In the genomic region with DNA sequence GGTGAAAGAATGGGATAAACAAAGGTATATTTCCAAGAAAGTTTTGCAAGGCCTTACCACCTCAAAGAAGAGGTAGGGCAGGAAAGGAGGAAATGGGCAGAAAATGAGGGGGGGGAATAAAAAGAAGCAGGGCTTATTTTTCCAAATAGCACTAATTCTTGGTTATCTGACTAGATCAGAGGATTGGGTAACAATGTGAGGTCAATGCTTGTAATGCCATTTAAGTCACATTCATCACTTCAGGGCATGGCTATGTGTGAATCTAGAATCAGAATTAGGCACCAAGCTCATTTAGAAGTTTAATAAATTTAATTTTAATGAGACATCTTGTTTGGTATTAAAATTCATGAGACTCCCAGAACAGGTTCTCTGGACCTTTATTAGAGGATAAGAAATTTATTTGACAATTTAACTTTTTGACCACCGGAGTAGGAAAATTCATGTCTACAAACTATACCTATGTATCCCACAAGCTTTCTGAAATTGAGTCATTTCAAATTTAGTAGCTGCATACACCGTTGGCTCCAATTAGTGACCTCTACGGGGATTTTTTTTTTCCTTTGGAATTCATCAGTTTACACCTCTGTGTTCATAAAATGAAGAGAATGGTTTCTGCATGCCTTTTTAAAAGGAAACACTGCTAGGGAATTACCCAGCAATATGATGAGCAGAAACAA, we compare ENCODE assay signal across 13 cellular contexts. TPM values are rescaled to one million over a fixed set of nuclear protein-coding genes. Genes with fewer than 3 reads are reported as not detected.
DNase-seq lines count a peak whose midpoint lies in the region; ATAC-seq, FAIRE-seq and TF ChIP-seq lines count a peak whose summit lies in the region.
"Had no signal": no experiment of that assay in that cellular context is flagged by ENCODE, and none has a peak within 500 bp of the region (broad histone marks: within the 10 kb centered on the region; RNA-seq: fewer than 3 reads in every experiment).

No MANE protein-coding gene starts in this region.

- FAIRE-seq in GM12892 (lab: Jason Lieb, UNC) (peak; percentile 64), astrocyte (lab: Jason Lieb, UNC) (peak; percentile 73), small intestine (lab: Jason Lieb, UNC) (no peak)
- FAIRE-seq: HTR-8/SVneo had no signal

- H3K4me3 ChIP-seq in astrocyte (ENCODE audit: insufficient read depth, low read depth, low read length) = no peak overlapping the region
- no peak overlapping the region for H3K4me3 ChIP-seq in naive thymus-derived CD4-positive, alpha-beta T cell (ENCODE audit: low read length)
- no peak overlapping the region for H3K4me3 ChIP-seq in small intestine (ENCODE audit: low read depth in 1 of 2, low read length in 2 of 2)
- no peak overlapping the region for H3K4me3 ChIP-seq in right cardiac atrium (ENCODE audit: low read length)

- no peak overlapping the region for H3K27ac Mint-ChIP-seq in astrocyte (ENCODE audit: unreplicated experiment)
- H3K27ac Mint-ChIP-seq in naive thymus-derived CD4-positive, alpha-beta T cell = peak overlapping the region in 6 of 9 donors; percentile 2 to 92 (median 50)

- 76 to 83% (median 80%) methylated on average over 3 of the region's 3 CpGs for WGBS in small intestine, 3 donors
- 74% methylated on average over 3 of the region's 3 CpGs for WGBS in right cardiac atrium

- intact Hi-C loops in naive thymus-derived CD4-positive, alpha-beta T cell (cut with micrococcal nuclease) = loop anchor here (2.0 to 5.0 kb wide), 2 partner anchors 13 to 79 kb away; no protein-coding TSS in a partner anchor
- intact Hi-C loops in right cardiac atrium (cut with DNase I) = no loop called here

- H3K79me2 ChIP-seq in astrocyte (ENCODE audit: insufficient read depth, low read length) = peaks cover 23% of the 10 kb centered on the region

- peak overlapping the region; percentile 23 for H3K4me3 Mint-ChIP-seq in astrocyte (ENCODE audit: unreplicated experiment)
- peak overlapping the region in 7 of 10 donors; percentile 5 to 90 (median 39) for H3K4me3 Mint-ChIP-seq in naive thymus-derived CD4-positive, alpha-beta T cell

- H3K36me3 Mint-ChIP-seq in astrocyte (ENCODE audit: low read depth, unreplicated experiment) = no peaks in the 10 kb centered on the region
- no peaks in the 10 kb centered on the region for H3K36me3 Mint-ChIP-seq in naive thymus-derived CD4-positive, alpha-beta T cell

- H4K20me1 ChIP-seq in astrocyte (ENCODE audit: insufficient read depth, low read length) = no peaks in the 10 kb centered on the region

- TF ChIP-seq CTCF in astrocyte (IDR thresholded peaks at IDR 0.05; ENCODE audit: insufficient read depth, low read depth, low read length) = no peak

- no peaks in the 10 kb centered on the region for H3K9me3 Mint-ChIP-seq in astrocyte (ENCODE audit: unreplicated experiment)
- peaks cover 0 to 5% (median 0%) of the 10 kb centered on the region in 11 donors for H3K9me3 Mint-ChIP-seq in naive thymus-derived CD4-positive, alpha-beta T cell
- H3K9me3 Mint-ChIP-seq: central memory CD8-positive, alpha-beta T cell had no signal

- no peak overlapping the region for H3K4me2 ChIP-seq in astrocyte (ENCODE audit: low read length)

- POLR2A ChIA-PET in naive thymus-derived CD4-positive, alpha-beta T cell (lab: Charles Lee) = interaction anchor here (1.2 kb wide), 1 partner anchor 62 kb away, joined by 3 read pairs; no protein-coding TSS in a partner anchor

- H3K4me1 ChIP-seq in astrocyte (ENCODE audit: insufficient read depth, low read length) (no peaks in the 10 kb centered on the region), small intestine (ENCODE audit: control insufficient read depth in 2 of 2, insufficient read depth in 1 of 2, low read depth in 1 of 2, low read length in 1 of 2) (no peaks in the 10 kb centered on the region), right cardiac atrium (ENCODE audit: control insufficient read depth, insufficient read depth, low read length) (no peaks in the 10 kb centered on the region)
- H3K4me1 ChIP-seq in naive thymus-derived CD4-positive, alpha-beta T cell (ENCODE audit: control insufficient read depth in 2 of 2, insufficient read depth in 2 of 2, low read length in 2 of 2) = no peaks in the 10 kb centered on the region

- no peak overlapping the region for H3K27ac ChIP-seq in astrocyte (ENCODE audit: low read depth, low read length)
- H3K27ac ChIP-seq in naive thymus-derived CD4-positive, alpha-beta T cell (ENCODE audit: low read depth, low read length) = no peak overlapping the region
- H3K27ac ChIP-seq in small intestine (ENCODE audit: low read depth in 1 of 2, low read length in 1 of 2) = no peak overlapping the region
- no peak overlapping the region for H3K27ac ChIP-seq in right cardiac atrium (ENCODE audit: low read length)

- CTCF ChIA-PET in naive thymus-derived CD4-positive, alpha-beta T cell (lab: Charles Lee) = interaction anchor here (0.7 kb wide), 1 partner anchor 779 kb away, joined by 5 read pairs; no protein-coding TSS in a partner anchor

- H3K4me1 Mint-ChIP-seq in astrocyte (ENCODE audit: low read depth, unreplicated experiment) = peaks cover 3% of the 10 kb centered on the region
- H3K4me1 Mint-ChIP-seq in naive thymus-derived CD4-positive, alpha-beta T cell = peaks cover 9 to 64% (median 28%) of the 10 kb centered on the region in 7 donors

- ATAC-seq in naive thymus-derived CD4-positive, alpha-beta T cell = no peak
- ATAC-seq in GM19463 (IDR thresholded peaks at IDR 0.05; ENCODE audit: unreplicated experiment) (no peak), right cardiac atrium (no peak)

- H3K9ac ChIP-seq in astrocyte (ENCODE audit: low read length) = no peak overlapping the region

- H2AFZ ChIP-seq in astrocyte (ENCODE audit: low read depth, low read length) = no peak overlapping the region

- H3K36me3 ChIP-seq in astrocyte (ENCODE audit: insufficient read depth, low read length) (no peaks in the 10 kb centered on the region), small intestine (ENCODE audit: control insufficient read depth in 2 of 2, insufficient read depth in 2 of 2, low read length in 2 of 2) (no peaks in the 10 kb centered on the region)
- H3K36me3 ChIP-seq in naive thymus-derived CD4-positive, alpha-beta T cell (ENCODE audit: control insufficient read depth in 2 of 3, insufficient read depth in 3 of 3, low read length in 3 of 3) = peaks cover 0 to 3% (median 0%) of the 10 kb centered on the region in 3 experiments

- DNase-seq in CD1c-positive myeloid dendritic cell (ENCODE audit: extremely low spot score) (peak; percentile 5), GM12892 (ENCODE audit: insufficient read length) (no peak), astrocyte (ENCODE audit: low read depth) (no peak), small intestine (no peak), right cardiac atrium (no peak), midbrain (lab: John Stamatoyannopoulos, UW) (no peak)
- DNase-seq in naive thymus-derived CD4-positive, alpha-beta T cell = no peak
- DNase-seq: activated CD8-positive, alpha-beta memory T cell treated with anti-CD3 and anti-CD28 coated beads, Interleukin-2, amount 50 U/mL, for 48 hours; left cardiac atrium; NCI-H2029 had no signal

- H3K27me3 ChIP-seq in astrocyte (ENCODE audit: insufficient read depth, low read length) (no peaks in the 10 kb centered on the region), small intestine (ENCODE audit: control insufficient read depth in 2 of 2, insufficient read depth in 2 of 2, low read length in 2 of 2) (no peaks in the 10 kb centered on the region), right cardiac atrium (ENCODE audit: control insufficient read depth, insufficient read depth) (no peaks in the 10 kb centered on the region)
- H3K27me3 ChIP-seq in naive thymus-derived CD4-positive, alpha-beta T cell (ENCODE audit: control insufficient read depth in 2 of 2, insufficient read depth in 2 of 2, low read length in 2 of 2) = no peaks in the 10 kb centered on the region

- no peaks in the 10 kb centered on the region for H3K9me3 ChIP-seq in astrocyte (ENCODE audit: insufficient read depth, low read depth, low read length)
- no peaks in the 10 kb centered on the region for H3K9me3 ChIP-seq in naive thymus-derived CD4-positive, alpha-beta T cell (ENCODE audit: control insufficient read depth in 2 of 3, low read length in 3 of 3)
- H3K9me3 ChIP-seq in small intestine (ENCODE audit: control insufficient read depth, low read depth) = no peaks in the 10 kb centered on the region
- H3K9me3 ChIP-seq in right cardiac atrium (ENCODE audit: control insufficient read depth, low read length) = no peaks in the 10 kb centered on the region

- no peak for TF ChIP-seq POLR2A in GM12892 (IDR thresholded peaks at IDR 0.05; ENCODE audit: low read depth, low read length)

- H3K27me3 Mint-ChIP-seq in astrocyte (ENCODE audit: low read depth, unreplicated experiment) = no peaks in the 10 kb centered on the region
- H3K27me3 Mint-ChIP-seq in naive thymus-derived CD4-positive, alpha-beta T cell = no peaks in the 10 kb centered on the region
- H3K27me3 Mint-ChIP-seq: central memory CD8-positive, alpha-beta T cell had no signal

RNA-seq across cellular contexts. Expression of a gene that starts 1.3 kb away (rescaled TPM):
- polyA plus RNA-seq in GM12892 (2012; ENCODE audit: missing spikeins) = 14.9 TPM
- total RNA-seq in astrocyte (3.9 and 4.6 TPM in 2 replicates), right cardiac atrium (1 to 10 TPM; 6.7 to 8.1 (median 6.8) TPM)
- total RNA-seq in naive thymus-derived CD4-positive, alpha-beta T cell = 1 to 10 TPM in 2 of 5 experiments, under 1 TPM in 3; 0.51 to 2.3 (median 0.93) TPM
- under 1 TPM; 0.21 to 0.53 TPM for polyA plus RNA-seq in naive thymus-derived CD4-positive, alpha-beta T cell
- polyA plus RNA-seq in small intestine (1 to 10 TPM in 2 of 3 donors, under 1 TPM in 1; 0.67 to 3.4 (median 1.4) TPM), right cardiac atrium (2.7 TPM)

RNA-seq across cellular contexts. Expression of a gene that starts 1.8 kb away (rescaled TPM):
- 51.7 TPM for polyA plus RNA-seq in GM12892 (2012; ENCODE audit: missing spikeins)
- total RNA-seq in astrocyte = 18.4 and 21.8 TPM in 2 replicates
- 10 to 100 TPM in 3 of 5 experiments, 1 to 10 TPM in 2; 6.2 to 12.9 (median 10.5) TPM for total RNA-seq in naive thymus-derived CD4-positive, alpha-beta T cell
- polyA plus RNA-seq in naive thymus-derived CD4-positive, alpha-beta T cell = 10 to 100 TPM in 1 of 2 donors, 1 to 10 TPM in 1; 8.1 to 16.5 TPM
- 10 to 100 TPM; 16.3 to 20.3 (median 16.8) TPM for polyA plus RNA-seq in small intestine
- total RNA-seq in right cardiac atrium = 10 to 100 TPM; 15.7 to 18.3 (median 17.0) TPM
- 11.6 TPM for polyA plus RNA-seq in right cardiac atrium

Comparison
In these comparisons a context has a peak if more than half of its experiments do, and no peak if none do; other contexts are left out.
1. intact Hi-C loops: an anchor here in naive thymus-derived CD4-positive, alpha-beta T cell (2.0 to 5.0 kb wide); none called in right cardiac atrium.